In genomic region chr11:76656571-76657081, GRCh38 we compare ENCODE assay signal across 13 cellular contexts. TPM values are rescaled to one million over a fixed set of nuclear protein-coding genes. Genes with fewer than 3 reads are reported as not detected.
DNase-seq lines count a peak whose midpoint lies in the region; ATAC-seq and TF ChIP-seq lines count a peak whose summit lies in the region.
"Had no signal": no experiment of that assay in that cellular context is flagged by ENCODE, and none has a peak within 500 bp of the region (broad histone marks: within the 10 kb centered on the region; RNA-seq: fewer than 3 reads in every experiment).

No MANE protein-coding gene starts in this region.

- ATAC-seq in activated CD8-positive, alpha-beta memory T cell treated with anti-CD3 and anti-CD28 coated beads, Interleukin-2, amount 10 ng/mL, durations not matched to agents 7 days and 5 days: no peak
- ATAC-seq in Right ventricle myocardium superior (ENCODE audit: poor library complexity) (no peak), upper lobe of right lung (no peak)
- ATAC-seq in stimulated activated memory B cell treated with anti-CD40 and anti-IgM and Interleukin-4, amounts not matched to agents 10 μg/mL and 1 μg/mL and 100 μg/mL, for 72 hours: no peak

- no peaks in the 10 kb centered on the region for H3K4me1 Mint-ChIP-seq in activated CD8-positive, alpha-beta memory T cell treated with anti-CD3 and anti-CD28 coated beads, Interleukin-2, amount 10 ng/mL, durations not matched to agents 7 days and 5 days
- peaks cover 21% of the 10 kb centered on the region for H3K4me1 Mint-ChIP-seq in neural progenitor cell
- peaks cover 24% of the 10 kb centered on the region for H3K4me1 Mint-ChIP-seq in stimulated activated memory B cell treated with anti-CD40 and anti-IgM and Interleukin-4, amounts not matched to agents 10 μg/mL and 1 μg/mL and 100 μg/mL, for 72 hours

- H3K36me3 ChIP-seq in neural progenitor cell (no peaks in the 10 kb centered on the region), upper lobe of right lung (no peaks in the 10 kb centered on the region)

- H3K27me3 Mint-ChIP-seq in activated CD8-positive, alpha-beta memory T cell treated with anti-CD3 and anti-CD28 coated beads, Interleukin-2, amount 10 ng/mL, durations not matched to agents 7 days and 5 days: peaks cover 6% of the 10 kb centered on the region
- H3K27me3 Mint-ChIP-seq in neural progenitor cell (ENCODE audit: insufficient read depth, low read depth): peaks cover 10% of the 10 kb centered on the region
- H3K27me3 Mint-ChIP-seq in stimulated activated memory B cell treated with anti-CD40 and anti-IgM and Interleukin-4, amounts not matched to agents 10 μg/mL and 1 μg/mL and 100 μg/mL, for 72 hours: peaks cover 40% of the 10 kb centered on the region

- no peaks in the 10 kb centered on the region for H4K20me1 ChIP-seq in neural progenitor cell (ENCODE audit: low read depth)

- intact Hi-C loops in Right ventricle myocardium superior (cut with DNase I): no loop called here
- intact Hi-C loops in upper lobe of right lung (cut with DNase I): no loop called here

- H3K27me3 ChIP-seq in neural progenitor cell: no peaks in the 10 kb centered on the region
- no peaks in the 10 kb centered on the region for H3K27me3 ChIP-seq in upper lobe of right lung
- H3K27me3 ChIP-seq: testis had no signal

- no peak overlapping the region for H3K4me3 ChIP-seq in neural progenitor cell
- H3K4me3 ChIP-seq in upper lobe of right lung: no peak overlapping the region
- H3K4me3 ChIP-seq: testis had no signal

- no peak overlapping the region for H3K4me2 ChIP-seq in neural progenitor cell

- H3K27ac ChIP-seq in neural progenitor cell (no peak overlapping the region), upper lobe of right lung (no peak overlapping the region)
- H3K27ac ChIP-seq: testis had no signal

- H3K4me3 Mint-ChIP-seq in activated CD8-positive, alpha-beta memory T cell treated with anti-CD3 and anti-CD28 coated beads, Interleukin-2, amount 10 ng/mL, durations not matched to agents 7 days and 5 days: no peak overlapping the region
- no peak overlapping the region for H3K4me3 Mint-ChIP-seq in neural progenitor cell
- no peak overlapping the region for H3K4me3 Mint-ChIP-seq in stimulated activated memory B cell treated with anti-CD40 and anti-IgM and Interleukin-4, amounts not matched to agents 10 μg/mL and 1 μg/mL and 100 μg/mL, for 72 hours

- H3K4me1 ChIP-seq in neural progenitor cell (no peaks in the 10 kb centered on the region), upper lobe of right lung (peaks cover 5% of the 10 kb centered on the region)
- H3K4me1 ChIP-seq: Caco-2 had no signal

- no peaks in the 10 kb centered on the region for H3K79me2 ChIP-seq in neural progenitor cell (ENCODE audit: low read depth)

- H3K9me3 Mint-ChIP-seq in activated CD8-positive, alpha-beta memory T cell treated with anti-CD3 and anti-CD28 coated beads, Interleukin-2, amount 10 ng/mL, durations not matched to agents 7 days and 5 days (ENCODE audit: low read depth): no peaks in the 10 kb centered on the region
- H3K9me3 Mint-ChIP-seq in neural progenitor cell: no peaks in the 10 kb centered on the region
- H3K9me3 Mint-ChIP-seq in stimulated activated memory B cell treated with anti-CD40 and anti-IgM and Interleukin-4, amounts not matched to agents 10 μg/mL and 1 μg/mL and 100 μg/mL, for 72 hours: no peaks in the 10 kb centered on the region

- no peak for TF ChIP-seq CTCF in neural progenitor cell (IDR thresholded peaks at IDR 0.05)
- no peak for TF ChIP-seq CTCF in upper lobe of right lung (IDR thresholded peaks at IDR 0.05)

- H3K9ac ChIP-seq in neural progenitor cell: no peak overlapping the region

- peak; percentile 43 for DNase-seq in activated CD8-positive, alpha-beta memory T cell treated with anti-CD3 and anti-CD28 coated beads, Interleukin-2, amount 50 U/mL, for 48 hours
- DNase-seq in activated CD8-positive, alpha-beta memory T cell treated with anti-CD3 and anti-CD28 coated beads, Interleukin-2, amount 10 ng/mL, durations not matched to agents 7 days and 5 days: no peak
- DNase-seq in Right ventricle myocardium superior (peak; percentile 45), neural progenitor cell (ENCODE audit: low spot score) (no peak), upper lobe of right lung (peak; percentile 33), putamen (ENCODE audit: low spot score) (no peak), AG20443 (ENCODE audit: low spot score) (no peak)
- DNase-seq: activated gamma-delta T cell treated with Interleukin-2 at 50 U/mL for 16 hours, NCI-H2081 treated with DMSO at 0.1 percent for 48 hours, testis had no signal

- H3F3A ChIP-seq in neural progenitor cell (ENCODE audit: low read depth): no peaks in the 10 kb centered on the region

- no peak overlapping the region for H2AFZ ChIP-seq in neural progenitor cell (replicated peaks)

- CTCF ChIA-PET in activated CD8-positive, alpha-beta memory T cell treated with anti-CD3 and anti-CD28 coated beads, Interleukin-2, amount 10 ng/mL, durations not matched to agents 7 days and 5 days (lab: Charles Lee): no interaction called here

- no peak overlapping the region for H3K27ac Mint-ChIP-seq in activated CD8-positive, alpha-beta memory T cell treated with anti-CD3 and anti-CD28 coated beads, Interleukin-2, amount 10 ng/mL, durations not matched to agents 7 days and 5 days
- H3K27ac Mint-ChIP-seq in neural progenitor cell: peak overlapping the region; percentile 85
- no peak overlapping the region for H3K27ac Mint-ChIP-seq in stimulated activated memory B cell treated with anti-CD40 and anti-IgM and Interleukin-4, amounts not matched to agents 10 μg/mL and 1 μg/mL and 100 μg/mL, for 72 hours

- H3K9me3 ChIP-seq in neural progenitor cell (ENCODE audit: low read depth): no peaks in the 10 kb centered on the region
- no peaks in the 10 kb centered on the region for H3K9me3 ChIP-seq in upper lobe of right lung
- H3K9me3 ChIP-seq: Caco-2, testis had no signal

- no peaks in the 10 kb centered on the region for H3K36me3 Mint-ChIP-seq in activated CD8-positive, alpha-beta memory T cell treated with anti-CD3 and anti-CD28 coated beads, Interleukin-2, amount 10 ng/mL, durations not matched to agents 7 days and 5 days
- H3K36me3 Mint-ChIP-seq in neural progenitor cell: no peaks in the 10 kb centered on the region
- peaks cover 53% of the 10 kb centered on the region for H3K36me3 Mint-ChIP-seq in stimulated activated memory B cell treated with anti-CD40 and anti-IgM and Interleukin-4, amounts not matched to agents 10 μg/mL and 1 μg/mL and 100 μg/mL, for 72 hours

RNA-seq across cellular contexts. Expression of gene LRRC32, which starts 13.9 kb away (rescaled TPM):
- 1 to 10 TPM in 1 of 2 experiments, under 1 TPM in 1; 0.32 to 4.7 TPM for total RNA-seq in activated CD8-positive, alpha-beta memory T cell treated with anti-CD3 and anti-CD28 coated beads, Interleukin-2, amount 10 ng/mL, durations not matched to agents 7 days and 5 days
- total RNA-seq in Right ventricle myocardium superior: 30.3 TPM
- 0.21 and 1.1 TPM in 2 replicates for total RNA-seq in neural progenitor cell (ENCODE audit: low replicate concordance)
- 111 TPM for total RNA-seq in upper lobe of right lung
- total RNA-seq: A673 had no signal

Comparison
In these comparisons a context has a peak if more than half of its experiments do, and no peak if none do; other contexts are left out.
1. DNase-seq: peak in activated CD8-positive, alpha-beta memory T cell treated with anti-CD3 and anti-CD28 coated beads, Interleukin-2, amount 50 U/mL, for 48 hours (single experiment), Right ventricle myocardium superior (single experiment) and upper lobe of right lung (single experiment); none in activated CD8-positive, alpha-beta memory T cell treated with anti-CD3 and anti-CD28 coated beads, Interleukin-2, amount 10 ng/mL, durations not matched to agents 7 days and 5 days (single experiment), neural progenitor cell (single experiment), putamen (single experiment) and AG20443 (single experiment).